Comparison of ENCODE assay signal across 8 cellular contexts in genomic region chr5:69093771-69094570, GRCh38. TPM values are rescaled to one million over a fixed set of nuclear protein-coding genes. Genes with fewer than 3 reads are reported as not detected.
DNase-seq lines count a peak whose midpoint lies in the region; ATAC-seq, FAIRE-seq and TF ChIP-seq lines count a peak whose summit lies in the region.

SLC30A5 (plus strand) TSS chr5:69094014; CDS start chr5:69094256, 242 bp downstream.

- peak within 1 kb of the TSS; percentile 92 for H3K27ac Mint-ChIP-seq in T-helper 1 cell treated with Interleukin-12 subunit alpha and Interleukin-12 subunit beta and Interleukin-4 antibody, amounts not matched to agents 30 μg/mL and 1 μg/mL, for 36 hours

- whole genome bisulfite sequencing in psoas muscle, 3 donors, result 0 to 1% (median 0%) methylated on average over 66 to 83 of the region's 83 CpGs

- H3K9me3 ChIP-seq in left ventricle myocardium inferior (replicated peaks) (no peaks in the 10 kb centered on the region), psoas muscle (no peaks in the 10 kb centered on the region), uterus (no peaks in the 10 kb centered on the region)

- H3K9me3 Mint-ChIP-seq in T-helper 1 cell treated with Interleukin-12 subunit alpha and Interleukin-12 subunit beta and Interleukin-4 antibody, amounts not matched to agents 30 μg/mL and 1 μg/mL, for 36 hours, result no peaks in the 10 kb centered on the region

- H3K27ac ChIP-seq in left ventricle myocardium inferior (replicated peaks) (peak within 1 kb of the TSS; percentile 97), psoas muscle (peak within 1 kb of the TSS; percentile 97), uterus (peak within 1 kb of the TSS; percentile 85 to 94)

- TF ChIP-seq CTCF in left ventricle myocardium inferior (IDR thresholded peaks at IDR 0.05; ENCODE audit: borderline replicate concordance) (peak; percentile 93), psoas muscle (IDR thresholded peaks at IDR 0.05) (peak; percentile 90), uterus (IDR thresholded peaks at IDR 0.05) (peak; percentile 90 to 97 (median 92))

- peak; percentile 88 for DNase-seq in GM12892 (ENCODE audit: insufficient read length)
- peak; percentile 98 for DNase-seq in NCI-H146 treated with DMSO at 0.1 percent for 48 hours (lab: John Stamatoyannopoulos, UW; ENCODE audit: unreplicated experiment)
- DNase-seq in amygdala (lab: John Stamatoyannopoulos, UW), result peak; percentile 75 to 100 (median 98)
- peak; percentile 99 for DNase-seq in left ventricle myocardium inferior
- DNase-seq in psoas muscle, result peak; percentile 99 to 100
- DNase-seq in uterus, result peak; percentile 99 to 100

- H3K4me3 ChIP-seq in left ventricle myocardium inferior, result peak within 1 kb of the TSS; percentile 95
- H3K4me3 ChIP-seq in psoas muscle, result peak within 1 kb of the TSS; percentile 94
- peak within 1 kb of the TSS; percentile 52 to 73 for H3K4me3 ChIP-seq in uterus

- peak within 1 kb of the TSS; percentile 88 for H3K4me3 Mint-ChIP-seq in T-helper 1 cell treated with Interleukin-12 subunit alpha and Interleukin-12 subunit beta and Interleukin-4 antibody, amounts not matched to agents 30 μg/mL and 1 μg/mL, for 36 hours

- H3K36me3 ChIP-seq in left ventricle myocardium inferior (peaks cover 10% of the 10 kb centered on the region), psoas muscle (ENCODE audit: insufficient read depth in 1 of 2, low read depth in 1 of 2) (peaks cover 0 to 23% of the 10 kb centered on the region in 2 donors), uterus (no peaks in the 10 kb centered on the region)

- H3K27me3 Mint-ChIP-seq in T-helper 1 cell treated with Interleukin-12 subunit alpha and Interleukin-12 subunit beta and Interleukin-4 antibody, amounts not matched to agents 30 μg/mL and 1 μg/mL, for 36 hours (ENCODE audit: low read depth), result no peaks in the 10 kb centered on the region

- H3K4me1 ChIP-seq in left ventricle myocardium inferior, result peaks cover 41% of the 10 kb centered on the region
- peaks cover 9% of the 10 kb centered on the region for H3K4me1 ChIP-seq in psoas muscle
- H3K4me1 ChIP-seq in uterus, result no peaks in the 10 kb centered on the region

- peaks cover 9% of the 10 kb centered on the region for H3K36me3 Mint-ChIP-seq in T-helper 1 cell treated with Interleukin-12 subunit alpha and Interleukin-12 subunit beta and Interleukin-4 antibody, amounts not matched to agents 30 μg/mL and 1 μg/mL, for 36 hours (ENCODE audit: low read depth)

- peaks cover 27% of the 10 kb centered on the region for H3K4me1 Mint-ChIP-seq in T-helper 1 cell treated with Interleukin-12 subunit alpha and Interleukin-12 subunit beta and Interleukin-4 antibody, amounts not matched to agents 30 μg/mL and 1 μg/mL, for 36 hours (ENCODE audit: low read depth)

- ATAC-seq in HG02870 (IDR thresholded peaks at IDR 0.05; ENCODE audit: unreplicated experiment), result peak; percentile 99
- ATAC-seq in psoas muscle, result peak; percentile 99 to 100 (median 100)

- intact Hi-C loops in left ventricle myocardium inferior (cut with micrococcal nuclease), result loop anchor here (10.0 kb wide), 1 partner anchor 141 kb away; the partner anchor contains the start of gene CDK7
- intact Hi-C loops in psoas muscle (cut with DNase I), result loop anchor here (10.0 kb wide), 2 partner anchors 71 to 241 kb away; partner anchors contain the start of genes CCDC125 (in 1 of the 2) and CCNB1 (in 1 of the 2)
- intact Hi-C loops in uterus (cut with DNase I; ENCODE audit: low total_unique reads), result no loop called here

- H3K27me3 ChIP-seq in left ventricle myocardium inferior (ENCODE audit: low read depth) (no peaks in the 10 kb centered on the region), psoas muscle (ENCODE audit: insufficient read depth in 3 of 3, low read length in 2 of 3) (no peaks in the 10 kb centered on the region), uterus (no peaks in the 10 kb centered on the region)

- peak; percentile 93 for TF ChIP-seq POLR2A in GM12892 (IDR thresholded peaks at IDR 0.05; ENCODE audit: low read depth, low read length)
- TF ChIP-seq POLR2A in uterus (IDR thresholded peaks at IDR 0.05), result peak; percentile 85 to 89

- peak; percentile 100 for FAIRE-seq in GM12892 (lab: Jason Lieb, UNC)

RNA-seq across cellular contexts. Expression of gene SLC30A5, which starts in this region (rescaled TPM):
- polyA plus RNA-seq in GM12892 (2012; ENCODE audit: missing spikeins), result 23.8 TPM
- total RNA-seq in left ventricle myocardium inferior (31.8 TPM), psoas muscle (10 to 100 TPM; 14.2 to 21.1 (median 17.4) TPM), uterus (100 to 1,000 TPM in 1 of 4 donors, 10 to 100 TPM in 3; 58.2 to 109 (median 89.3) TPM)
- polyA plus RNA-seq in psoas muscle, result 10 to 100 TPM; 11.5 to 20.1 (median 17.7) TPM

Comparison
In these comparisons a context has a peak if more than half of its experiments do, and no peak if none do; other contexts are left out.
1. Peak in every context shown above with its lines: DNase-seq, ATAC-seq, H3K4me3 ChIP-seq and H3K27ac ChIP-seq.